1 cellular context compared by ENCODE assay signal in the genomic region with DNA sequence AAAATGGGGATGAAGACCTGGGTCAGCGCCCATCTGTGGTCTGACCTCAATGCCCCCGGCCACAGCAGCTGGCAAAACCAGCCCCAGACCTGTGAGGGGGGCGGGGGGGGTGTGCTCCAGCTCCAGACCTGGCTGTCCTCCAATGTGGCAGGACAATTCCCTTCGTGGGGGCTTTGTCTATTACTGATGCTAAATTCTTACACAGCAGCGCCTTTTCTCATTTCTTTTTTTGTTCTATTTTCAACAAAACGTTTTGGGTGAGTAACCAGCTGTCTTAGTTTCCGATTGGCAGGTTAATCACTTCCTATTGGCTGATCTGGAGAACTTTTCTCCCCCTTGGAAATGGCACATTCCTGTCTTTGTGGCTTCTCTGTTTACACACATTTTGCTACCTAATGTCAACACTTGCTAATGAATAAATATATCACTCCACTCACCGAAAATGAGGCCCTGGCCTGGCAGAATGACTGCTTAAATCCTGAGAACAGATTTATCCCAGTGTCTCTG.
TF ChIP-seq lines count a peak whose summit lies in the region.

No MANE protein-coding gene starts in this region.

TF ChIP-seq in GM12878, 131 proteins besides CTCF, POLR2A, EP300 and RAD21 (continued from another document):
- peak; percentile 35 for TF ChIP-seq RUNX3 (IDR thresholded peaks at IDR 0.05; ENCODE audit: low read length)
- TF ChIP-seq, protein P1, sequence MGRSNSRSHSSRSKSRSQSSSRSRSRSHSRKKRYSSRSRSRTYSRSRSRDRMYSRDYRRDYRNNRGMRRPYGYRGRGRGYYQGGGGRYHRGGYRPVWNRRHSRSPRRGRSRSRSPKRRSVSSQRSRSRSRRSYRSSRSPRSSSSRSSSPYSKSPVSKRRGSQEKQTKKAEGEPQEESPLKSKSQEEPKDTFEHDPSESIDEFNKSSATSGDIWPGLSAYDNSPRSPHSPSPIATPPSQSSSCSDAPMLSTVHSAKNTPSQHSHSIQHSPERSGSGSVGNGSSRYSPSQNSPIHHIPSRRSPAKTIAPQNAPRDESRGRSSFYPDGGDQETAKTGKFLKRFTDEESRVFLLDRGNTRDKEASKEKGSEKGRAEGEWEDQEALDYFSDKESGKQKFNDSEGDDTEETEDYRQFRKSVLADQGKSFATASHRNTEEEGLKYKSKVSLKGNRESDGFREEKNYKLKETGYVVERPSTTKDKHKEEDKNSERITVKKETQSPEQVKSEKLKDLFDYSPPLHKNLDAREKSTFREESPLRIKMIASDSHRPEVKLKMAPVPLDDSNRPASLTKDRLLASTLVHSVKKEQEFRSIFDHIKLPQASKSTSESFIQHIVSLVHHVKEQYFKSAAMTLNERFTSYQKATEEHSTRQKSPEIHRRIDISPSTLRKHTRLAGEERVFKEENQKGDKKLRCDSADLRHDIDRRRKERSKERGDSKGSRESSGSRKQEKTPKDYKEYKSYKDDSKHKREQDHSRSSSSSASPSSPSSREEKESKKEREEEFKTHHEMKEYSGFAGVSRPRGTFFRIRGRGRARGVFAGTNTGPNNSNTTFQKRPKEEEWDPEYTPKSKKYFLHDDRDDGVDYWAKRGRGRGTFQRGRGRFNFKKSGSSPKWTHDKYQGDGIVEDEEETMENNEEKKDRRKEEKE (IDR thresholded peaks at IDR 0.05) = peak; percentile 48; the same call in 1 of the 2 replicates
- TF ChIP-seq HCFC1 (IDR thresholded peaks at IDR 0.05; ENCODE audit: low read length) = no peak
- TF ChIP-seq KLF5 (IDR thresholded peaks at IDR 0.05; ENCODE audit: partially characterized antibody) = peak; percentile 63
- peak; percentile 92 for TF ChIP-seq FOXK2 (IDR thresholded peaks at IDR 0.05)
- TF ChIP-seq, protein P2, sequence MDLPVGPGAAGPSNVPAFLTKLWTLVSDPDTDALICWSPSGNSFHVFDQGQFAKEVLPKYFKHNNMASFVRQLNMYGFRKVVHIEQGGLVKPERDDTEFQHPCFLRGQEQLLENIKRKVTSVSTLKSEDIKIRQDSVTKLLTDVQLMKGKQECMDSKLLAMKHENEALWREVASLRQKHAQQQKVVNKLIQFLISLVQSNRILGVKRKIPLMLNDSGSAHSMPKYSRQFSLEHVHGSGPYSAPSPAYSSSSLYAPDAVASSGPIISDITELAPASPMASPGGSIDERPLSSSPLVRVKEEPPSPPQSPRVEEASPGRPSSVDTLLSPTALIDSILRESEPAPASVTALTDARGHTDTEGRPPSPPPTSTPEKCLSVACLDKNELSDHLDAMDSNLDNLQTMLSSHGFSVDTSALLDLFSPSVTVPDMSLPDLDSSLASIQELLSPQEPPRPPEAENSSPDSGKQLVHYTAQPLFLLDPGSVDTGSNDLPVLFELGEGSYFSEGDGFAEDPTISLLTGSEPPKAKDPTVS (IDR thresholded peaks at IDR 0.05; ENCODE audit: low read depth, low read length) = no peak
- no peak for TF ChIP-seq BCL11A (IDR thresholded peaks at IDR 0.05; ENCODE audit: low read depth, low read length)
- TF ChIP-seq, protein P3, sequence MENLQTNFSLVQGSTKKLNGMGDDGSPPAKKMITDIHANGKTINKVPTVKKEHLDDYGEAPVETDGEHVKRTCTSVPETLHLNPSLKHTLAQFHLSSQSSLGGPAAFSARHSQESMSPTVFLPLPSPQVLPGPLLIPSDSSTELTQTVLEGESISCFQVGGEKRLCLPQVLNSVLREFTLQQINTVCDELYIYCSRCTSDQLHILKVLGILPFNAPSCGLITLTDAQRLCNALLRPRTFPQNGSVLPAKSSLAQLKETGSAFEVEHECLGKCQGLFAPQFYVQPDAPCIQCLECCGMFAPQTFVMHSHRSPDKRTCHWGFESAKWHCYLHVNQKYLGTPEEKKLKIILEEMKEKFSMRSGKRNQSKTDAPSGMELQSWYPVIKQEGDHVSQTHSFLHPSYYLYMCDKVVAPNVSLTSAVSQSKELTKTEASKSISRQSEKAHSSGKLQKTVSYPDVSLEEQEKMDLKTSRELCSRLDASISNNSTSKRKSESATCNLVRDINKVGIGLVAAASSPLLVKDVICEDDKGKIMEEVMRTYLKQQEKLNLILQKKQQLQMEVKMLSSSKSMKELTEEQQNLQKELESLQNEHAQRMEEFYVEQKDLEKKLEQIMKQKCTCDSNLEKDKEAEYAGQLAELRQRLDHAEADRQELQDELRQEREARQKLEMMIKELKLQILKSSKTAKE (IDR thresholded peaks at IDR 0.05; ENCODE audit: low read depth, poor library complexity, severe bottlenecking) = peak; percentile 63
- 0 out of 2 replicates have a peak, but pooled peaks have one; percentile 80 for TF ChIP-seq CHD1 (IDR thresholded peaks at IDR 0.05; ENCODE audit: low read depth, low read length)
- TF ChIP-seq ATF7 (IDR thresholded peaks at IDR 0.05; ENCODE audit: low read depth) = peak; percentile 93
